In the genomic region with DNA sequence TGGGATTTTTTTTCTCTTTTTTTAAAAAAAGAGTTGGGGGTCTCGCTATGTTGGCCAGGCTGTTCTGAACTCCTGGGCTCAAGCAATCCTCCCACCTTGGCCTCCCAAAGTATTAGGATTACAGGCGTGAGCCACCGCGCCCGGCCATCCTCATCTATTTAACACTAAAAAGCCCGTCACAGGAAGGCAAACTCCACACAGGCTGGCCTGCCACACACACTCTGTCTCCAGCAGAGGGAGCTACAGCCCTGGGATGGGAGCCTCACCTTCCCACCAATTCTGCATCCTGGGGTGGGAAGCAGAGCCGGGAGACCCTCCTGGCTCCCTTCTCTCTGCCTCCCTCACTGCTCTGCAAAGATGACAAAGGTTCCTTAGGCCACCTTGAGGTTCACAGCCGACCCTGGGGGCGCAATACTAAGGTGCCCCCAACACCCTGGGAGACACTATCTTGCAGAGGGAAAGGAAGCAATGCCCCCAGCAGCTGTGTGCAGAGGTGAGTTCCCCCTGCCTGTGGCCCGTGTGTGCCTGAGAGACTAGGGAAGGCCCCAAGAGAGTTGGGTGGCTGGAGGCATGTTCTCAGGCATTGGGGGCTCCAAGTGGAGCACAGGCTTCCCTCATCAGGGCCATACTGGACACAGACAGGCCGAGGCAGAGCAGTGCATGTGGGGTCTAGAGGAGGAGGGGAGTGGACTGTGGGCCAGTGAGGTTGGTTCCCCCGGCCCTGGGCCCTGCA, we compare ENCODE assay signal across 1 cellular context.
TF ChIP-seq lines count a peak whose summit lies in the region.

No MANE protein-coding gene starts in this region.

TF ChIP-seq in GM12878, 131 proteins besides CTCF, POLR2A, EP300 and RAD21:
- TF ChIP-seq SMC3 (IDR thresholded peaks at IDR 0.05; ENCODE audit: borderline replicate concordance, low read length) (peak; percentile 53), SMARCA5 (IDR thresholded peaks at IDR 0.05) (0 out of 2 replicates have a peak, but pooled peaks have one; percentile 22)
- TF ChIP-seq, protein P1, sequence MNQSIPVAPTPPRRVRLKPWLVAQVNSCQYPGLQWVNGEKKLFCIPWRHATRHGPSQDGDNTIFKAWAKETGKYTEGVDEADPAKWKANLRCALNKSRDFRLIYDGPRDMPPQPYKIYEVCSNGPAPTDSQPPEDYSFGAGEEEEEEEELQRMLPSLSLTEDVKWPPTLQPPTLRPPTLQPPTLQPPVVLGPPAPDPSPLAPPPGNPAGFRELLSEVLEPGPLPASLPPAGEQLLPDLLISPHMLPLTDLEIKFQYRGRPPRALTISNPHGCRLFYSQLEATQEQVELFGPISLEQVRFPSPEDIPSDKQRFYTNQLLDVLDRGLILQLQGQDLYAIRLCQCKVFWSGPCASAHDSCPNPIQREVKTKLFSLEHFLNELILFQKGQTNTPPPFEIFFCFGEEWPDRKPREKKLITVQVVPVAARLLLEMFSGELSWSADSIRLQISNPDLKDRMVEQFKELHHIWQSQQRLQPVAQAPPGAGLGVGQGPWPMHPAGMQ (IDR thresholded peaks at IDR 0.05; ENCODE audit: borderline replicate concordance): no peak
